22 cellular contexts compared by ENCODE assay signal in genomic region chrX:67725471-67725870, GRCh38.
"Had no signal": no experiment of that assay in that cellular context is flagged by ENCODE, and none has a peak within 500 bp of the region (broad histone marks: within the 10 kb centered on the region; RNA-seq: fewer than 3 reads in every experiment).

No MANE protein-coding gene starts in this region.

- H3K4me1 Mint-ChIP-seq: activated B cell treated with CpG ODN at 0.5 μM for 24 hours; mesothelial cell of epicardium; neural progenitor cell; stimulated activated memory B cell treated with anti-CD40 and anti-IgM and Interleukin-4, amounts not matched to agents 10 μg/mL and 1 μg/mL and 100 μg/mL, for 72 hours had no signal

- H3K36me3 ChIP-seq: neural progenitor cell, stomach, thoracic aorta had no signal

- H3K27ac Mint-ChIP-seq: activated B cell treated with CpG ODN at 0.5 μM for 24 hours; activated CD4-positive, alpha-beta memory T cell treated with anti-CD3 and anti-CD28 coated beads for 36 hours; activated naive CD4-positive, alpha-beta T cell treated with anti-CD3 and anti-CD28 coated beads for 36 hours; activated T-cell treated with anti-CD3 and anti-CD28 coated beads, Interleukin-2, amount 50 U/mL, for 72 hours; mesothelial cell of epicardium; naive thymus-derived CD8-positive, alpha-beta T cell; neural progenitor cell; stimulated activated memory B cell treated with anti-CD40 and anti-IgM and Interleukin-4, amounts not matched to agents 10 μg/mL and 1 μg/mL and 100 μg/mL, for 72 hours; type B pancreatic cell had no signal

- H3K4me1 ChIP-seq: neural progenitor cell, stomach had no signal

- H3K27me3 Mint-ChIP-seq: activated B cell treated with CpG ODN at 0.5 μM for 24 hours; activated CD4-positive, alpha-beta memory T cell treated with anti-CD3 and anti-CD28 coated beads for 36 hours; naive thymus-derived CD8-positive, alpha-beta T cell; stimulated activated memory B cell treated with anti-CD40 and anti-IgM and Interleukin-4, amounts not matched to agents 10 μg/mL and 1 μg/mL and 100 μg/mL, for 72 hours; type B pancreatic cell had no signal

- H3K36me3 Mint-ChIP-seq: activated CD4-positive, alpha-beta memory T cell treated with anti-CD3 and anti-CD28 coated beads for 36 hours; naive thymus-derived CD8-positive, alpha-beta T cell; stimulated activated memory B cell treated with anti-CD40 and anti-IgM and Interleukin-4, amounts not matched to agents 10 μg/mL and 1 μg/mL and 100 μg/mL, for 72 hours; type B pancreatic cell had no signal

- H3K27ac ChIP-seq: neural progenitor cell, stomach, thoracic aorta had no signal

- H3K9me3 Mint-ChIP-seq: activated B cell treated with CpG ODN at 0.5 μM for 24 hours; activated CD4-positive, alpha-beta memory T cell treated with anti-CD3 and anti-CD28 coated beads for 36 hours; activated naive CD4-positive, alpha-beta T cell treated with anti-CD3 and anti-CD28 coated beads for 36 hours; stimulated activated memory B cell treated with anti-CD40 and anti-IgM and Interleukin-4, amounts not matched to agents 10 μg/mL and 1 μg/mL and 100 μg/mL, for 72 hours; type B pancreatic cell had no signal

- H3K9me3 ChIP-seq: stomach, thoracic aorta had no signal

- H3K27me3 ChIP-seq: neural progenitor cell, stomach had no signal

- H3K4me3 Mint-ChIP-seq: activated B cell treated with CpG ODN at 0.5 μM for 24 hours; activated CD4-positive, alpha-beta memory T cell treated with anti-CD3 and anti-CD28 coated beads for 36 hours; activated naive CD4-positive, alpha-beta T cell treated with anti-CD3 and anti-CD28 coated beads for 36 hours; activated T-cell treated with anti-CD3 and anti-CD28 coated beads, Interleukin-2, amount 50 U/mL, for 72 hours; mesothelial cell of epicardium; naive thymus-derived CD8-positive, alpha-beta T cell; neural progenitor cell; stimulated activated memory B cell treated with anti-CD40 and anti-IgM and Interleukin-4, amounts not matched to agents 10 μg/mL and 1 μg/mL and 100 μg/mL, for 72 hours; type B pancreatic cell had no signal

- DNase-seq: activated B cell treated with CpG ODN at 0.5 μM for 24 hours; activated CD4-positive, alpha-beta memory T cell treated with anti-CD3 and anti-CD28 coated beads for 36 hours; activated CD4-positive, alpha-beta T cell treated with anti-CD3 and anti-CD28 coated beads for 48 hours; activated effector memory CD4-positive, alpha-beta T cell treated with Interleukin-2 at 50 U/mL for 16 hours; activated naive CD4-positive, alpha-beta T cell treated with anti-CD3 and anti-CD28 coated beads for 36 hours; activated T-cell treated with anti-CD3 and anti-CD28 coated beads, Interleukin-2, amount 50 U/mL, for 72 hours; amygdala; effector CD4-positive, alpha-beta T cell; foreskin melanocyte; hippocampal formation; left ventricle myocardium superior; mammary epithelial cell; naive thymus-derived CD8-positive, alpha-beta T cell; small intestine; stimulated activated CD4-positive, alpha-beta T cell treated with anti-CD3 and anti-CD28 coated beads, Interleukin-15, amount 100 ng/mL, for 24 hours; stomach; T-helper 9 cell had no signal

- ATAC-seq: activated T-cell treated with anti-CD3 and anti-CD28 coated beads, Interleukin-2, amount 50 U/mL, for 72 hours; left ventricle myocardium superior; naive thymus-derived CD8-positive, alpha-beta T cell; stimulated activated memory B cell treated with anti-CD40 and anti-IgM and Interleukin-4, amounts not matched to agents 10 μg/mL and 1 μg/mL and 100 μg/mL, for 72 hours had no signal

- H3K4me3 ChIP-seq: neural progenitor cell, stomach, thoracic aorta had no signal
